Comparison of ENCODE assay signal across 26 cellular contexts in genomic region chrX:141455103-141455502, GRCh38.
DNase-seq lines count a peak whose midpoint lies in the region; ATAC-seq, FAIRE-seq and TF ChIP-seq lines count a peak whose summit lies in the region.
"Had no signal": no experiment of that assay in that cellular context is flagged by ENCODE, and none has a peak within 500 bp of the region (broad histone marks: within the 10 kb centered on the region; RNA-seq: fewer than 3 reads in every experiment).

No MANE protein-coding gene starts in this region.

- FAIRE-seq in A549 (lab: Jason Lieb, UNC) = no peak
- no peak for FAIRE-seq in K562 (lab: Jason Lieb, UNC)
- FAIRE-seq: A204.1, GM12878, GM12892, GM18507, GM19239 had no signal

- no peaks in the 10 kb centered on the region for H3K79me1 ChIP-seq in IMR-90 (ENCODE audit: low read depth in 1 of 2, low read length in 2 of 2)

- no peak overlapping the region for H2AK9ac ChIP-seq in IMR-90 (replicated peaks; ENCODE audit: low read depth, low read length, poor library complexity)

- H3K14ac ChIP-seq in IMR-90 (replicated peaks; ENCODE audit: low read depth, low read length) = no peak overlapping the region

- DNase-seq in A549 (ENCODE audit: low read depth in 1 of 2, low spot score in 1 of 2) = no peak
- DNase-seq in IMR-90 = no peak
- no peak for DNase-seq in K562 (ENCODE audit: extremely low read depth in 1 of 4, low spot score in 3 of 4)
- DNase-seq in T-helper 1 cell = no peak
- DNase-seq in CD8-positive, alpha-beta memory T cell = no peak
- DNase-seq: 8988T; AML-193; CD4-positive, alpha-beta T cell; CD8-positive, alpha-beta T cell; COR-L47; DMS 273 treated with DMSO at 0.1 percent for 48 hours; DMS153; DMS53; DMS79; DND-41; EL; GDM1 had no signal

- no peaks in the 10 kb centered on the region for H3K27me3 ChIP-seq in IMR-90 (ENCODE audit: control insufficient read depth, insufficient read depth, low read length)
- no peaks in the 10 kb centered on the region for H3K27me3 ChIP-seq in K562 (ENCODE audit: control insufficient read depth in 2 of 2, insufficient read depth in 2 of 2, low read length in 2 of 2)
- no peaks in the 10 kb centered on the region for H3K27me3 ChIP-seq in CD8-positive, alpha-beta memory T cell (ENCODE audit: insufficient read depth, low read length, poor library complexity, severe bottlenecking)

- H2BK15ac ChIP-seq in IMR-90 (ENCODE audit: low read depth, low read length) = no peak overlapping the region

- intact Hi-C loops in IMR-90 (cut with micrococcal nuclease) = no loop called here
- intact Hi-C loops in K562 (cut with micrococcal nuclease) = no loop called here

- no peak overlapping the region for H3K27ac ChIP-seq in A549
- no peak overlapping the region for H3K27ac ChIP-seq in IMR-90 (ENCODE audit: insufficient read depth, low read length)
- no peak overlapping the region for H3K27ac ChIP-seq in K562 (ENCODE audit: extremely low read depth, low read depth, low read length)
- H3K27ac ChIP-seq in CD8-positive, alpha-beta memory T cell (ENCODE audit: low read depth, low read length) = no peak overlapping the region
- H3K27ac ChIP-seq: BLaER1 treated with 17β-estradiol and CSF1 and Interleukin-3, amounts not matched to agents 10 nM and 100 nM; C4-2B had no signal

- BruUV-seq in IMR-90 (replicated peaks; lab: Mats Ljungman, UMichigan) = no TSS peak
- no TSS peak for BruUV-seq in K562 (replicated peaks; lab: Mats Ljungman, UMichigan)

- TF ChIP-seq RAD21 in A549 (conservative IDR thresholded peaks at IDR 0.05 in 1 of 2, IDR thresholded peaks at IDR 0.05 in 1 of 2) = no peak
- no peak for TF ChIP-seq RAD21 in IMR-90 (IDR thresholded peaks at IDR 0.05; ENCODE audit: low read length)
- no peak for TF ChIP-seq RAD21 in K562 (CRISPR knock-in tag; conservative IDR thresholded peaks at IDR 0.05 in 1 of 2, IDR thresholded peaks at IDR 0.05 in 1 of 2)

- H3K4me2 ChIP-seq in A549 (no peak overlapping the region), IMR-90 (ENCODE audit: low read depth, low read length) (no peak overlapping the region), K562 (ENCODE audit: insufficient read depth, low read length) (no peak overlapping the region)
- H3K4me2 ChIP-seq: BLaER1 treated with 17β-estradiol and CSF1 and Interleukin-3, amounts not matched to agents 10 nM and 100 nM had no signal

- H3K36me3 ChIP-seq in IMR-90 (ENCODE audit: control insufficient read depth, insufficient read depth, low read length) (no peaks in the 10 kb centered on the region), K562 (ENCODE audit: control insufficient read depth, insufficient read depth, low read length) (no peaks in the 10 kb centered on the region)
- H3K36me3 ChIP-seq in CD8-positive, alpha-beta memory T cell (ENCODE audit: insufficient read depth, low read length) = no peaks in the 10 kb centered on the region
- H3K36me3 ChIP-seq: BLaER1 treated with 17β-estradiol and CSF1 and Interleukin-3, amounts not matched to agents 10 nM and 100 nM had no signal

- no peak overlapping the region for H3K18ac ChIP-seq in IMR-90 (ENCODE audit: low read depth, low read length)

- H2BK120ac ChIP-seq in IMR-90 (ENCODE audit: low read depth, low read length) = no peak overlapping the region

- CTCF ChIA-PET in A549 (lab: Yijun Ruan, JAX) (no interaction called here), IMR-90 (lab: Yijun Ruan, JAX) (no interaction called here), K562 (lab: Yijun Ruan, JAX; ENCODE audit: low intra/inter-chr PET ratio) (no interaction called here)
- CTCF ChIA-PET in CD8-positive, alpha-beta memory T cell (lab: Charles Lee) = no interaction called here

- TF ChIP-seq CTCF in A549 (IDR thresholded peaks at IDR 0.05) (no peak), IMR-90 (conservative IDR thresholded peaks at IDR 0.05; ENCODE audit: low read depth, low read length) (no peak), K562 (IDR thresholded peaks at IDR 0.05 in 2 of 3, conservative IDR thresholded peaks at IDR 0.05 in 1 of 3; ENCODE audit: insufficient read depth in 2 of 3, low read depth in 1 of 3, low read length in 3 of 3) (no peak)

- POLR2A ChIA-PET in A549 (lab: Yijun Ruan, JAX) (no interaction called here), IMR-90 (lab: Charles Lee; ENCODE audit: unreplicated experiment) (no interaction called here), K562 (lab: Yijun Ruan, JAX) (no interaction called here)
- POLR2A ChIA-PET in CD8-positive, alpha-beta memory T cell (lab: Charles Lee) = no interaction called here

- dilution Hi-C loops in IMR-90 (cut with HindIII; ENCODE audit: low sequenced_read_pairs, unreplicated experiment) = no loop called here

- ATAC-seq in A549 = no peak
- no peak for ATAC-seq in IMR-90 (ENCODE audit: low read depth)
- no peak for ATAC-seq in K562
- no peak for ATAC-seq in GM18867 (IDR thresholded peaks at IDR 0.05; ENCODE audit: unreplicated experiment)
- ATAC-seq: CD8-positive, alpha-beta T cell; GM12878 had no signal

- H4K91ac ChIP-seq in IMR-90 (ENCODE audit: insufficient read depth, low read depth, low read length) = no peak overlapping the region

- no peak overlapping the region for H4K8ac ChIP-seq in IMR-90 (ENCODE audit: low read depth in 2 of 2, low read length in 2 of 2)

- H3K79me2 ChIP-seq in K562 (ENCODE audit: control insufficient read depth, insufficient read depth, low read length) = no peaks in the 10 kb centered on the region

- 94% methylated on average over 2 of the region's 2 CpGs for WGBS in A549 (ENCODE audit: missing lambda C conversion rate)
- no CpG with 5 or more reads among the region's 2 CpGs for WGBS in IMR-90 (ENCODE audit: extremely low coverage in 2 of 2, insufficient read length in 1 of 2), 2 experiments
- 79% methylated on average over 2 of the region's 2 CpGs for WGBS in K562 (ENCODE audit: insufficient coverage, low coverage, missing lambda C conversion rate)

- H3K27me3 Mint-ChIP-seq in CD8-positive, alpha-beta memory T cell = peaks cover 0 to 2% of the 10 kb centered on the region in 2 donors
- H3K27me3 Mint-ChIP-seq: B cell; CD4-positive, alpha-beta T cell had no signal

- no peaks in the 10 kb centered on the region for H3K4me1 Mint-ChIP-seq in CD8-positive, alpha-beta memory T cell
- H3K4me1 Mint-ChIP-seq: B cell had no signal

- in situ Hi-C loops in IMR-90 (cut with MboI; ENCODE audit: low sequenced_read_pairs) = loop anchor here (25.0 kb wide), 1 partner anchor 182 kb away; no protein-coding TSS in a partner anchor
- in situ Hi-C loops in K562 (cut with MboI) = no loop called here

- H2BK5ac ChIP-seq in IMR-90 (ENCODE audit: low read depth, low read length, poor library complexity, severe bottlenecking) = no peak overlapping the region

- H3K4me1 ChIP-seq in A549 = no peaks in the 10 kb centered on the region
- no peaks in the 10 kb centered on the region for H3K4me1 ChIP-seq in IMR-90 (ENCODE audit: control insufficient read depth, insufficient read depth, low read length)
- H3K4me1 ChIP-seq in K562 (replicated peaks in 1 of 2; ENCODE audit: control insufficient read depth in 2 of 2, insufficient read depth in 2 of 2, low read length in 2 of 2) = no peaks in the 10 kb centered on the region
- no peaks in the 10 kb centered on the region for H3K4me1 ChIP-seq in CD8-positive, alpha-beta memory T cell (ENCODE audit: insufficient read depth, low read length)
- H3K4me1 ChIP-seq: BLaER1 treated with 17β-estradiol and CSF1 and Interleukin-3, amounts not matched to agents 10 nM and 100 nM had no signal

- H3K4me3 ChIP-seq in A549 = no peak overlapping the region
- no peak overlapping the region for H3K4me3 ChIP-seq in IMR-90 (ENCODE audit: insufficient read depth, low read depth, low read length)
- H3K4me3 ChIP-seq in K562 = no peak overlapping the region
- no peak overlapping the region for H3K4me3 ChIP-seq in CD8-positive, alpha-beta memory T cell (ENCODE audit: low read length)
- H3K4me3 ChIP-seq: BLaER1 treated with 17β-estradiol and CSF1 and Interleukin-3, amounts not matched to agents 10 nM and 100 nM; GM12878 had no signal

- H2AK5ac ChIP-seq in IMR-90 (ENCODE audit: low read depth, low read length) = no peak overlapping the region

- H3K56ac ChIP-seq in IMR-90 (ENCODE audit: extremely low read depth, insufficient read depth, low read length) = no peak overlapping the region

- H3K9me1 ChIP-seq in IMR-90 (ENCODE audit: insufficient read depth, low read length) (no peaks in the 10 kb centered on the region), K562 (ENCODE audit: control insufficient read depth, insufficient read depth, low read length) (no peaks in the 10 kb centered on the region)

- TF ChIP-seq EP300 in A549 (IDR thresholded peaks at IDR 0.05) (no peak), K562 (IDR thresholded peaks at IDR 0.05; ENCODE audit: low read length) (no peak)

- H4K5ac ChIP-seq in IMR-90 (ENCODE audit: low read depth, low read length) = no peak overlapping the region

- no peak for TF ChIP-seq POLR2A in A549 (IDR thresholded peaks at IDR 0.05; ENCODE audit: low read length)
- no peak for TF ChIP-seq POLR2A in IMR-90 (IDR thresholded peaks at IDR 0.05; ENCODE audit: low read depth, low read length)
- TF ChIP-seq POLR2A in K562 (conservative IDR thresholded peaks at IDR 0.05) = no peak

- no peak overlapping the region for H3K27ac Mint-ChIP-seq in CD8-positive, alpha-beta memory T cell
- H3K27ac Mint-ChIP-seq: B cell; CD4-positive, alpha-beta T cell; CD8-positive, alpha-beta T cell had no signal

- H2BK20ac ChIP-seq in IMR-90 (ENCODE audit: low read depth, low read length) = no peak overlapping the region

- H3K23ac ChIP-seq in IMR-90 (ENCODE audit: low read depth, low read length) = no peak overlapping the region

- H3K9me3 ChIP-seq in A549 (no peaks in the 10 kb centered on the region), IMR-90 (ENCODE audit: control insufficient read depth, insufficient read depth, low read length) (no peaks in the 10 kb centered on the region), K562 (replicated peaks; ENCODE audit: control insufficient read depth, insufficient read depth, low read depth, low read length) (no peaks in the 10 kb centered on the region)
- H3K9me3 ChIP-seq in CD8-positive, alpha-beta memory T cell (ENCODE audit: low read length) = no peaks in the 10 kb centered on the region

- H3K9ac ChIP-seq in IMR-90 (ENCODE audit: low read depth, low read length) = no peak overlapping the region
- no peak overlapping the region for H3K9ac ChIP-seq in K562 (ENCODE audit: insufficient read depth in 1 of 2, low read depth in 2 of 2, low read length in 2 of 2)
- H3K9ac ChIP-seq: BLaER1 treated with 17β-estradiol and CSF1 and Interleukin-3, amounts not matched to agents 10 nM and 100 nM had no signal

- no peaks in the 10 kb centered on the region for H4K20me1 ChIP-seq in IMR-90 (ENCODE audit: insufficient read depth, low read length)
- no peaks in the 10 kb centered on the region for H4K20me1 ChIP-seq in K562 (replicated peaks; ENCODE audit: control insufficient read depth, insufficient read depth, low read length)
- H4K20me1 ChIP-seq: BLaER1 treated with 17β-estradiol and CSF1 and Interleukin-3, amounts not matched to agents 10 nM and 100 nM had no signal

- no peak overlapping the region for H2AFZ ChIP-seq in IMR-90 (replicated peaks; ENCODE audit: low read length, poor library complexity)
- no peak overlapping the region for H2AFZ ChIP-seq in K562 (ENCODE audit: low read depth, low read length)

- H3K4me3 Mint-ChIP-seq in CD8-positive, alpha-beta memory T cell = no peak overlapping the region
- H3K4me3 Mint-ChIP-seq: B cell; CD4-positive, alpha-beta T cell; CD8-positive, alpha-beta T cell had no signal

- no peaks in the 10 kb centered on the region for H3K36me3 Mint-ChIP-seq in CD8-positive, alpha-beta memory T cell
- H3K36me3 Mint-ChIP-seq: CD8-positive, alpha-beta T cell had no signal

- no peak overlapping the region for H3K4ac ChIP-seq in IMR-90 (ENCODE audit: low read depth, low read length)

- peaks cover 2 to 7% (median 3%) of the 10 kb centered on the region in 5 donors for H3K9me3 Mint-ChIP-seq in CD8-positive, alpha-beta memory T cell
- H3K9me3 Mint-ChIP-seq: CD4-positive, alpha-beta T cell had no signal

Comparison
In these comparisons a context has a peak if more than half of its experiments do, and no peak if none do; other contexts are left out.
1. Of the 35 proteins assayed by ChIP-seq in both K562 and A549: peak only in K562: none; only in A549: none; in both: CEBPB; in neither: 34.